ENCODE assay signal across 31 cellular contexts in the genomic region with DNA sequence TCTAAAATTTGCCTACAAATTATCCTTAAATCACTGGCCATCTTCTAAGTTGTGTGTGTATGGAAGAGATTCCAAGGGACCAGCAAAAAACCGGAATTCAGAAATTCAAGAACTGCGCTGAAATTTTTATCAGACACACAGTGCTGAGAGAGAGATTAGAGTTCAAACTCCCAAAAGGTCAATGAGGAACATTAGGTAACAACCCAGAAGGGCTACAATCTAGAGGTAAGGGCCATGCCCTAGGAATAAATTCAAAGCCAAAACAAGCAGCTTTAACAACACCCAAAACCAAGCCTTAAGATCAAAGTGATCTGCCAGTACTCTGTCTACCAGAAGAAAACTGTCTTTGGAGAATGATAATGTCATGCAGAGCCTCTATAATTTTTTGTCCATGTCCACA. TPM values are rescaled to one million over a fixed set of nuclear protein-coding genes. Genes with fewer than 3 reads are reported as not detected.
"Had no signal": no experiment of that assay in that cellular context is flagged by ENCODE, and none has a peak within 500 bp of the region (broad histone marks: within the 10 kb centered on the region; RNA-seq: fewer than 3 reads in every experiment).

No MANE protein-coding gene starts in this region.

- H3K36me3 ChIP-seq: esophagus squamous epithelium, ovary, suprapubic skin, transverse colon, upper lobe of right lung, uterus had no signal

- H3K27me3 Mint-ChIP-seq: effector memory CD8-positive, alpha-beta T cell; stimulated activated naive CD8-positive, alpha-beta T cell treated with anti-CD3 and anti-CD28 coated beads, Interleukin-15, amount 100 ng/mL, for 72 hours had no signal

- H3K4me3 Mint-ChIP-seq: effector memory CD8-positive, alpha-beta T cell; immature natural killer cell; naive thymus-derived CD4-positive, alpha-beta T cell; nephron; stimulated activated naive CD8-positive, alpha-beta T cell treated with anti-CD3 and anti-CD28 coated beads, Interleukin-15, amount 100 ng/mL, for 72 hours had no signal

- H3K4me1 Mint-ChIP-seq: immature natural killer cell; nephron; stimulated activated naive CD8-positive, alpha-beta T cell treated with anti-CD3 and anti-CD28 coated beads, Interleukin-15, amount 100 ng/mL, for 72 hours had no signal

- H3K9me3 Mint-ChIP-seq: effector memory CD8-positive, alpha-beta T cell; immature natural killer cell; naive thymus-derived CD4-positive, alpha-beta T cell; nephron; stimulated activated naive CD8-positive, alpha-beta T cell treated with anti-CD3 and anti-CD28 coated beads, Interleukin-15, amount 100 ng/mL, for 72 hours had no signal

- H3K4me2 ChIP-seq: smooth muscle cell had no signal

- H3K9me3 ChIP-seq: esophagus squamous epithelium, ovary, psoas muscle, suprapubic skin, transverse colon, upper lobe of right lung, uterus had no signal

- H3K27ac Mint-ChIP-seq: effector memory CD8-positive, alpha-beta T cell; naive thymus-derived CD4-positive, alpha-beta T cell; nephron; stimulated activated naive CD8-positive, alpha-beta T cell treated with anti-CD3 and anti-CD28 coated beads, Interleukin-15, amount 100 ng/mL, for 72 hours had no signal

- DNase-seq: dermis blood vessel endothelial cell; effector memory CD8-positive, alpha-beta T cell; erythroblast; esophagus squamous epithelium; hypothalamus; immature natural killer cell; islet precursor cell; kidney glomerular epithelial cell; left colon; mesendoderm; midbrain; naive thymus-derived CD4-positive, alpha-beta T cell; occipital lobe; ovary; posterior cingulate gyrus; psoas muscle; right cardiac atrium; stimulated activated CD4-positive, alpha-beta T cell treated with anti-CD3 and anti-CD28 coated beads, Interleukin-12 subunit alpha, Interleukin-12 subunit beta, amount 100 ng/mL, for 4 hours; stimulated activated CD4-positive, alpha-beta T cell treated with anti-CD3 and anti-CD28 coated beads, Interleukin-1b, Interleukin-23, amount 100 ng/mL, for 48 hours; stimulated activated CD4-positive, alpha-beta T cell treated with anti-CD3 and anti-CD28 coated beads, Interleukin-4, amount 100 ng/mL, for 1 hour; stimulated activated CD8-positive, alpha-beta memory T cell treated with anti-CD3 and anti-CD28 coated beads, Interleukin-4, amount 100 ng/mL, for 48 hours; stimulated activated naive CD4-positive, alpha-beta T cell; stimulated activated naive CD8-positive, alpha-beta T cell treated with anti-CD3 and anti-CD28 coated beads, Interleukin-15, amount 100 ng/mL, for 72 hours; transverse colon; upper lobe of right lung; uterus had no signal

- H3K4me1 ChIP-seq: esophagus squamous epithelium, psoas muscle, suprapubic skin, transverse colon, upper lobe of right lung, uterus had no signal

- H3K4me3 ChIP-seq: coronary artery, esophagus squamous epithelium, ovary, psoas muscle, smooth muscle cell, suprapubic skin, transverse colon, upper lobe of right lung, uterus had no signal

- H3K27me3 ChIP-seq: esophagus squamous epithelium, ovary, suprapubic skin, transverse colon, upper lobe of right lung, uterus had no signal

- H3K27ac ChIP-seq: coronary artery, esophagus squamous epithelium, ovary, psoas muscle, suprapubic skin, transverse colon, upper lobe of right lung, uterus had no signal

- ATAC-seq: effector memory CD8-positive, alpha-beta T cell; left colon; naive thymus-derived CD4-positive, alpha-beta T cell; psoas muscle; stimulated activated naive CD8-positive, alpha-beta T cell treated with anti-CD3 and anti-CD28 coated beads, Interleukin-15, amount 100 ng/mL, for 72 hours; upper lobe of right lung had no signal

RNA-seq across cellular contexts. Expression of gene SRSF12, which starts 17.8 kb away (rescaled TPM):
- total RNA-seq: lung microvascular endothelial cell, transverse colon, upper lobe of right lung had no signal
